8 cellular contexts compared by ENCODE assay signal in genomic region chr17:47946929-47947397, GRCh38. TPM values are rescaled to one million over a fixed set of nuclear protein-coding genes. Genes with fewer than 3 reads are reported as not detected.
DNase-seq lines count a peak whose midpoint lies in the region; ATAC-seq and TF ChIP-seq lines count a peak whose summit lies in the region.

No MANE protein-coding gene starts in this region.

- in situ Hi-C loops in GM23248 (cut with MboI) = no loop called here

- no peak overlapping the region for H2AFZ ChIP-seq in GM23248

- peaks cover 4% of the 10 kb centered on the region for H3K36me3 ChIP-seq in CD4-positive, alpha-beta memory T cell (ENCODE audit: insufficient read depth, low read length)
- no peaks in the 10 kb centered on the region for H3K36me3 ChIP-seq in GM23248 (ENCODE audit: low read depth)
- H3K36me3 ChIP-seq in psoas muscle (ENCODE audit: insufficient read depth in 1 of 2, low read depth in 1 of 2) = peaks cover 4 to 56% of the 10 kb centered on the region in 2 donors
- no peaks in the 10 kb centered on the region for H3K36me3 ChIP-seq in aorta (ENCODE audit: control insufficient read depth in 1 of 2, insufficient read depth in 2 of 2, low read length in 1 of 2)

- H4K20me1 ChIP-seq in GM23248 (ENCODE audit: insufficient read depth) = no peaks in the 10 kb centered on the region

- peak; percentile 55 to 83 (median 60) for DNase-seq in CD4-positive, alpha-beta memory T cell
- DNase-seq in GM23248 (peak; percentile 84), NCI-H1105 treated with DMSO at 0.1 percent for 48 hours (lab: John Stamatoyannopoulos, UW) (peak; percentile 55), SW480 (ENCODE audit: low spot score) (peak; percentile 94), head of caudate nucleus (peak; percentile 39 to 88 (median 72)), psoas muscle (peak; percentile 79 to 84), aorta (peak; percentile 80 to 86)
- DNase-seq in activated naive CD8-positive, alpha-beta T cell treated with anti-CD3 and anti-CD28 coated beads for 36 hours = peak; percentile 72

- peaks cover 12 to 24% of the 10 kb centered on the region in 2 donors for H3K36me3 Mint-ChIP-seq in CD4-positive, alpha-beta memory T cell
- peaks cover 47% of the 10 kb centered on the region for H3K36me3 Mint-ChIP-seq in activated naive CD8-positive, alpha-beta T cell treated with anti-CD3 and anti-CD28 coated beads for 36 hours

- 13 to 30% methylated on average over 2 of the region's 2 CpGs for WGBS in GM23248 (ENCODE audit: low coverage in 1 of 2, low lambda C conversion rate in 2 of 2, missing lambda C conversion rate in 2 of 2), 2 experiments
- WGBS in psoas muscle, 3 donors = 19 to 40% (median 27%) methylated on average over 2 of the region's 2 CpGs
- 25% methylated on average over 2 of the region's 2 CpGs for WGBS in aorta, 2 donors

- POLR2A ChIA-PET in CD4-positive, alpha-beta memory T cell (lab: Charles Lee; ENCODE audit: partially characterized antibody) = interaction anchor here (1.0 to 2.5 kb wide), 5 partner anchors 23 to 101 kb away, joined by 3 to 8 read pairs (median 3); partner anchors contain the start of genes CDK5RAP3, NFE2L1 and SP2

- H3K9me3 Mint-ChIP-seq in CD4-positive, alpha-beta memory T cell = no peaks in the 10 kb centered on the region
- no peaks in the 10 kb centered on the region for H3K9me3 Mint-ChIP-seq in activated naive CD8-positive, alpha-beta T cell treated with anti-CD3 and anti-CD28 coated beads for 36 hours

- intact Hi-C loops in CD4-positive, alpha-beta memory T cell (cut with micrococcal nuclease) = loop anchor here (1.0 to 10.0 kb wide), 3 partner anchors 80 to 138 kb away; no protein-coding TSS in a partner anchor
- intact Hi-C loops in head of caudate nucleus (cut with DNase I) (no loop called here), psoas muscle (cut with DNase I) (loop anchor here (5.0 kb wide), 2 partner anchors 40 to 50 kb away; partner anchors contain the start of gene SP2 (in 1 of the 2)), aorta (cut with DNase I) (loop anchor here (2.0 kb wide), 2 partner anchors 24 to 106 kb away; partner anchors contain the start of genes CDK5RAP3 (in 1 of the 2) and SCRN2 (in 1 of the 2))

- H3K79me2 ChIP-seq in GM23248 (ENCODE audit: insufficient read depth) = peaks cover 11% of the 10 kb centered on the region

- peak; percentile 88 for TF ChIP-seq CTCF in psoas muscle (IDR thresholded peaks at IDR 0.05)

- H3F3A ChIP-seq in GM23248 (ENCODE audit: insufficient read depth) = no peaks in the 10 kb centered on the region

- no peak overlapping the region for H3K4me2 ChIP-seq in GM23248 (ENCODE audit: unreplicated experiment)

- H3K4me1 Mint-ChIP-seq in CD4-positive, alpha-beta memory T cell = peaks cover 29 to 49% (median 39%) of the 10 kb centered on the region in 4 donors
- peaks cover 60% of the 10 kb centered on the region for H3K4me1 Mint-ChIP-seq in activated naive CD8-positive, alpha-beta T cell treated with anti-CD3 and anti-CD28 coated beads for 36 hours

- peaks cover 46% of the 10 kb centered on the region for H3K4me1 ChIP-seq in CD4-positive, alpha-beta memory T cell (ENCODE audit: insufficient read depth, low read length)
- H3K4me1 ChIP-seq in GM23248 (ENCODE audit: insufficient read depth) = peaks cover 5% of the 10 kb centered on the region; the same call in 1 of the 2 replicates
- peaks cover 32% of the 10 kb centered on the region for H3K4me1 ChIP-seq in psoas muscle
- H3K4me1 ChIP-seq in aorta (ENCODE audit: control insufficient read depth in 1 of 2, insufficient read depth in 2 of 2, low read length in 2 of 2) = no peaks in the 10 kb centered on the region

- H3K9me3 ChIP-seq in CD4-positive, alpha-beta memory T cell (ENCODE audit: control insufficient read depth in 1 of 2, low read length in 2 of 2) = no peaks in the 10 kb centered on the region
- H3K9me3 ChIP-seq in GM23248 (ENCODE audit: low read depth) = no peaks in the 10 kb centered on the region
- no peaks in the 10 kb centered on the region for H3K9me3 ChIP-seq in psoas muscle
- H3K9me3 ChIP-seq in aorta (ENCODE audit: control insufficient read depth, low read length) = no peaks in the 10 kb centered on the region

- CTCF ChIA-PET in CD4-positive, alpha-beta memory T cell (lab: Charles Lee; ENCODE audit: partially characterized antibody) = interaction anchor here (0.7 to 15.5 kb wide), 28 partner anchors 8 to 778 kb away, joined by 3 to 244 read pairs (median 5); partner anchors contain the start of genes CDK5RAP3, PNPO, PRR15L and SCRN2

- peak overlapping the region in 1 of 8 donors; percentile 39 for H3K4me3 Mint-ChIP-seq in CD4-positive, alpha-beta memory T cell
- no peak overlapping the region for H3K4me3 Mint-ChIP-seq in activated naive CD8-positive, alpha-beta T cell treated with anti-CD3 and anti-CD28 coated beads for 36 hours

- no peaks in the 10 kb centered on the region for H3K9me2 ChIP-seq in GM23248 (ENCODE audit: insufficient read depth)

- peak overlapping the region; percentile 3 to 79 (median 29) for H3K27ac Mint-ChIP-seq in CD4-positive, alpha-beta memory T cell
- H3K27ac Mint-ChIP-seq in activated naive CD8-positive, alpha-beta T cell treated with anti-CD3 and anti-CD28 coated beads for 36 hours = peak overlapping the region; percentile 81

- no peak overlapping the region for H3K9ac ChIP-seq in GM23248

- H3K27me3 Mint-ChIP-seq in CD4-positive, alpha-beta memory T cell = no peaks in the 10 kb centered on the region
- H3K27me3 Mint-ChIP-seq in activated naive CD8-positive, alpha-beta T cell treated with anti-CD3 and anti-CD28 coated beads for 36 hours = no peaks in the 10 kb centered on the region

- no peak overlapping the region for H3K4me3 ChIP-seq in CD4-positive, alpha-beta memory T cell (ENCODE audit: low read length in 2 of 2)
- H3K4me3 ChIP-seq in GM23248 = no peak overlapping the region
- H3K4me3 ChIP-seq in psoas muscle = no peak overlapping the region
- H3K4me3 ChIP-seq in aorta (ENCODE audit: low read length in 2 of 2) = no peak overlapping the region

- ATAC-seq in psoas muscle = peak; percentile 87 to 90 (median 87)
- peak; percentile 75 for ATAC-seq in aorta (ENCODE audit: low FRiP score)

- H3K27me3 ChIP-seq in CD4-positive, alpha-beta memory T cell (ENCODE audit: insufficient read depth, low read length) = no peaks in the 10 kb centered on the region
- H3K27me3 ChIP-seq in GM23248 (replicated peaks; ENCODE audit: insufficient read depth) (no peaks in the 10 kb centered on the region), psoas muscle (ENCODE audit: insufficient read depth in 3 of 3, low read length in 2 of 3) (no peaks in the 10 kb centered on the region), aorta (ENCODE audit: control insufficient read depth in 1 of 2, insufficient read depth in 2 of 2, low read length in 1 of 2) (no peaks in the 10 kb centered on the region)

- H3K27ac ChIP-seq in CD4-positive, alpha-beta memory T cell (ENCODE audit: low read depth, low read length) = no peak overlapping the region
- H3K27ac ChIP-seq in GM23248 (no peak overlapping the region), psoas muscle (peak overlapping the region; percentile 71), aorta (ENCODE audit: low read depth in 1 of 2, low read length in 2 of 2) (no peak overlapping the region)

RNA-seq across cellular contexts. Expression of gene PNPO, which starts 5.6 kb away (rescaled TPM):
- 10 to 100 TPM; 12.1 TPM for total RNA-seq in CD4-positive, alpha-beta memory T cell
- 10 to 100 TPM; 19.9 to 23.4 TPM for polyA plus RNA-seq in CD4-positive, alpha-beta memory T cell
- 44.7 and 53.7 TPM in 2 replicates for total RNA-seq in GM23248 (2014; rRNA removed; shearing (Covaris generic))
- polyA plus RNA-seq in GM23248 (2016; fragmentation: Nextera tagmentation; extraction: Ambion mirVana) (20.0 and 22.7 TPM in 2 replicates), psoas muscle (10 to 100 TPM; 12.0 to 30.0 (median 12.8) TPM), aorta (1 to 10 TPM; 4.9 to 6.9 TPM)
- total RNA-seq in activated naive CD8-positive, alpha-beta T cell treated with anti-CD3 and anti-CD28 coated beads for 36 hours = 10 to 100 TPM; 56.1 to 61.1 TPM
- total RNA-seq in psoas muscle (10 to 100 TPM; 28.2 to 42.3 (median 33.8) TPM), aorta (10 to 100 TPM; 14.3 to 19.5 TPM)

RNA-seq across cellular contexts. Expression of gene PRR15L, which starts 10.7 kb away (rescaled TPM):
- not detected for total RNA-seq in CD4-positive, alpha-beta memory T cell
- polyA plus RNA-seq in CD4-positive, alpha-beta memory T cell = under 1 TPM in 1 of 2 donors, not detected in 1; 0.11 TPM
- total RNA-seq in GM23248 (2014; rRNA removed; shearing (Covaris generic)) = not detected in 2 replicates
- 0.16 TPM in 1 of 2 replicates, not detected in the other for polyA plus RNA-seq in GM23248 (2016; fragmentation: Nextera tagmentation; extraction: Ambion mirVana)
- not detected for total RNA-seq in activated naive CD8-positive, alpha-beta T cell treated with anti-CD3 and anti-CD28 coated beads for 36 hours
- total RNA-seq in psoas muscle = not detected
- under 1 TPM in 2 of 3 donors, not detected in 1; 0.04 to 0.17 TPM for polyA plus RNA-seq in psoas muscle
- total RNA-seq in aorta = not detected
- 10 to 100 TPM in 1 of 2 donors, under 1 TPM in 1; 0.87 to 43.5 TPM for polyA plus RNA-seq in aorta

RNA-seq across cellular contexts. Expression of gene CDK5RAP3, which starts 23.9 kb away (rescaled TPM):
- 100 to 1,000 TPM; 340 to 343 TPM for total RNA-seq in CD4-positive, alpha-beta memory T cell
- polyA plus RNA-seq in CD4-positive, alpha-beta memory T cell = 10 to 100 TPM; 75.1 to 99.2 TPM
- total RNA-seq in GM23248 (2014; rRNA removed; shearing (Covaris generic)) = 61.7 and 80.8 TPM in 2 replicates
- polyA plus RNA-seq in GM23248 (2016; fragmentation: Nextera tagmentation; extraction: Ambion mirVana) (81.6 and 92.2 TPM in 2 replicates), psoas muscle (10 to 100 TPM; 25.4 to 29.9 (median 25.6) TPM), aorta (100 to 1,000 TPM in 1 of 2 donors, 10 to 100 TPM in 1; 66.1 to 679 TPM)
- 100 to 1,000 TPM; 163 to 168 TPM for total RNA-seq in activated naive CD8-positive, alpha-beta T cell treated with anti-CD3 and anti-CD28 coated beads for 36 hours
- total RNA-seq in psoas muscle (10 to 100 TPM; 21.0 to 44.1 (median 34.5) TPM), aorta (100 to 1,000 TPM in 1 of 2 donors, 10 to 100 TPM in 1; 99.5 to 196 TPM)

RNA-seq across cellular contexts. Expression of gene SP2, which starts 50.9 kb away (rescaled TPM):
- total RNA-seq in CD4-positive, alpha-beta memory T cell = 10 to 100 TPM; 39.6 to 39.9 TPM
- polyA plus RNA-seq in CD4-positive, alpha-beta memory T cell = 10 to 100 TPM in 1 of 2 donors, 1 to 10 TPM in 1; 3.0 to 17.1 TPM
- total RNA-seq in GM23248 (2014; rRNA removed; shearing (Covaris generic)) = 2.5 and 3.2 TPM in 2 replicates
- polyA plus RNA-seq in GM23248 (2016; fragmentation: Nextera tagmentation; extraction: Ambion mirVana) (13.6 and 14.2 TPM in 2 replicates), psoas muscle (10 to 100 TPM in 1 of 3 donors, 1 to 10 TPM in 2; 6.2 to 10.2 (median 7.2) TPM), aorta (10 to 100 TPM in 1 of 2 donors, 1 to 10 TPM in 1; 7.5 to 12.0 TPM)
- 10 to 100 TPM; 18.1 to 18.8 TPM for total RNA-seq in activated naive CD8-positive, alpha-beta T cell treated with anti-CD3 and anti-CD28 coated beads for 36 hours
- total RNA-seq in psoas muscle (10 to 100 TPM; 10.8 to 16.1 (median 12.8) TPM), aorta (10 to 100 TPM; 14.3 to 18.0 TPM)
